Comparison of ENCODE assay signal across 1 cellular context in the genomic region with DNA sequence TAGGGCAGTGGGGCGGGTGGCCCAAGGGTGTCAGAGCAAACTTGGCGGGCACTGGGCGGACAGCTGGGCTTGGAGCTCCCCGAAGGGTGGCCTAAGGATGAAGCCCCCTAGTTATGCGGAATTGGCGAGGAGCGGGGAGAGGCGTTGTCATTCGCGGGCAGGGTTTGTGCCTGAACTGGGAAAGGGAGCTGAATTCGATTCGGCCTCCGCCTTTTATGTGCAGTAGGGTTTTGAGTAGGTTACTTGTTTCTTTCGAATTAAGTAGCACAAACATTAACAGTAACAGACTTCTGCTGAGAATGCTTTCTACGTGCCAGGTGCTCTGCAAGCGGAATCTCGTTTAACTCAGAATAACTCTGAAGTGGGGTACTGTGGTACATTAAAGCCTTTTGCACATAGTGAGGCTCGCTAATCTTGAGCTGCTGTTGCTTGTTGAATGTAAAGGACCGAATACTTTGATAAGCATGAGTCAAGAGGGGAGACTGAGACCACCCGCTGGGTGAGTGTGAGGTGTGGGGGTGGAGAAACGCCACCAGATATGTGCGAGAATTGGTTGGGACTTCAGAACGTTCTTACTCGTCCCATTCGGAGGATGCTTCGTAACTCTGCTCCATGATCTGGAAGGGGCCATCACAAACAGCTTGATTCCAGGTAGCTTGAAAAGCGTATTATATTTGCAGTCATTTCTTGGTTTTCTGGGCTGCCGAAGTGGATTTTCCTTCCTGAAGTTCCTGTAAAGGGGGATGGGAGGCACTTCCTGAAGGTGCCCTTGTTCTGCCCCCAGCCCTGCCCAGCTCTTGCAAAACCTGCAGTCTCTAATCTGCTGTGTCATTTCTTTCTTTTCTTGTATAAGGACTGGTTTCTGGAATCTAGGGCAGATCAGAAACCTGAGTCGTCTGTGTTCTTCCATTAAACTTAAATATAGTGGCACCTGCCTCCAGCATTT.
A peak's percentile ranks its signal among the peaks of the same experiment; 100 is the strongest.
TF ChIP-seq lines count a peak whose summit lies in the region.

No MANE protein-coding gene starts in this region.

TF ChIP-seq in HepG2, 621 proteins besides CTCF, POLR2A, EP300 and RAD21 (continued from another document and continues in another):
- TF ChIP-seq ZNF83 (CRISPR knock-in tag; IDR thresholded peaks at IDR 0.05; ENCODE audit: borderline replicate concordance) (0 out of 2 replicates have a peak, but pooled peaks have one; percentile 14), DRAP1 (CRISPR knock-in tag; IDR thresholded peaks at IDR 0.05) (0 out of 2 replicates have a peak, but pooled peaks have one; percentile 12), SNRNP70 (IDR thresholded peaks at IDR 0.05; ENCODE audit: low read depth, low read length) (no peak), TBP (CRISPR knock-in tag; IDR thresholded peaks at IDR 0.05) (no peak), CCDC6 (CRISPR knock-in tag; IDR thresholded peaks at IDR 0.05) (no peak), PRDM15 (CRISPR knock-in tag; IDR thresholded peaks at IDR 0.05) (no peak), PRDM4 (CRISPR knock-in tag; IDR thresholded peaks at IDR 0.05; ENCODE audit: borderline replicate concordance) (no peak), ZNF253 (CRISPR knock-in tag; IDR thresholded peaks at IDR 0.05; ENCODE audit: borderline replicate concordance) (no peak), ZFP62 (CRISPR knock-in tag; IDR thresholded peaks at IDR 0.05) (no peak), KDM2A (CRISPR knock-in tag; IDR thresholded peaks at IDR 0.05; ENCODE audit: borderline replicate concordance, low read depth) (peak; percentile 19; the same call in 1 of the 2 replicates), MXD1 (CRISPR knock-in tag; IDR thresholded peaks at IDR 0.05) (no peak), GABPA (IDR thresholded peaks at IDR 0.05; ENCODE audit: low read depth, low read length) (no peak), GABPA (CRISPR knock-in tag; IDR thresholded peaks at IDR 0.05; ENCODE audit: low read depth) (peak; percentile 59; the same call in 1 of the 2 replicates), HOXA5 (CRISPR knock-in tag; IDR thresholded peaks at IDR 0.05) (no peak), REL (CRISPR knock-in tag; conservative IDR thresholded peaks at IDR 0.05) (0 out of 2 replicates have a peak, but pooled peaks have one; percentile 32), CBX1 (IDR thresholded peaks at IDR 0.05; ENCODE audit: low read depth) (no peak), E2F5 (CRISPR knock-in tag; conservative IDR thresholded peaks at IDR 0.05) (no peak), ZNF777 (CRISPR knock-in tag; IDR thresholded peaks at IDR 0.05) (no peak), KLF13 (CRISPR knock-in tag; IDR thresholded peaks at IDR 0.05) (no peak), ZNF234 (CRISPR knock-in tag; conservative IDR thresholded peaks at IDR 0.05) (no peak; the same call in 1 of the 2 replicates), ZNF468 (CRISPR knock-in tag; IDR thresholded peaks at IDR 0.05) (no peak), SP140L (CRISPR knock-in tag; IDR thresholded peaks at IDR 0.05; ENCODE audit: borderline replicate concordance) (no peak), TEF (CRISPR knock-in tag; IDR thresholded peaks at IDR 0.05) (no peak), NFIC (IDR thresholded peaks at IDR 0.05; ENCODE audit: low read length) (no peak), RBM22 (optimal IDR thresholded peaks at IDR 0.05; ENCODE audit: low read length) (peak; percentile 90), ZNF432 (CRISPR knock-in tag; IDR thresholded peaks at IDR 0.05; ENCODE audit: borderline replicate concordance) (no peak), ZNF354B (CRISPR knock-in tag; IDR thresholded peaks at IDR 0.05) (no peak), FOXO1 (CRISPR knock-in tag; IDR thresholded peaks at IDR 0.05) (no peak), MIER3 (CRISPR knock-in tag; IDR thresholded peaks at IDR 0.05; ENCODE audit: borderline replicate concordance) (peak; percentile 19; the same call in 1 of the 2 replicates), RFX3 (CRISPR knock-in tag; IDR thresholded peaks at IDR 0.05) (no peak), ZNF205 (CRISPR knock-in tag; IDR thresholded peaks at IDR 0.05) (no peak), ZSCAN30 (CRISPR knock-in tag; IDR thresholded peaks at IDR 0.05) (no peak), WIZ (CRISPR knock-in tag; IDR thresholded peaks at IDR 0.05) (no peak), ZNF124 (CRISPR knock-in tag; IDR thresholded peaks at IDR 0.05) (no peak), PAX8 (CRISPR knock-in tag; IDR thresholded peaks at IDR 0.05; ENCODE audit: borderline replicate concordance) (0 out of 2 replicates have a peak, but pooled peaks have one; percentile 21)
- TF ChIP-seq, protein P1, sequence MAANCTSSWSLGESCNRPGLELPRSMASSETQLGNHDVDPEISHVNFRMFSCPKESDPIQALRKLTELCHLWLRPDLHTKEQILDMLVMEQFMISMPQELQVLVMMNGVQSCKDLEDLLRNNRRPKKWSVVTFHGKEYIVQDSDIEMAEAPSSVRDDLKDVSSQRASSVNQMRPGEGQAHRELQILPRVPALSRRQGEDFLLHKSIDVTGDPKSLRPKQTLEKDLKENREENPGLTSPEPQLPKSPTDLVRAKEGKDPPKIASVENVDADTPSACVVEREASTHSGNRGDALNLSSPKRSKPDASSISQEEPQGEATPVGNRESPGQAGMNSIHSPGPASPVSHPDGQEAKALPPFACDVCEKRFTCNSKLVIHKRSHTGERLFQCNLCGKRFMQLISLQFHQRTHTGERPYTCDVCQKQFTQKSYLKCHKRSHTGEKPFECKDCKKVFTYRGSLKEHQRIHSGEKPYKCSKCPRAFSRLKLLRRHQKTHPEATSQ (CRISPR knock-in tag; IDR thresholded peaks at IDR 0.05; ENCODE audit: borderline replicate concordance): no peak
- TF ChIP-seq, protein P2, sequence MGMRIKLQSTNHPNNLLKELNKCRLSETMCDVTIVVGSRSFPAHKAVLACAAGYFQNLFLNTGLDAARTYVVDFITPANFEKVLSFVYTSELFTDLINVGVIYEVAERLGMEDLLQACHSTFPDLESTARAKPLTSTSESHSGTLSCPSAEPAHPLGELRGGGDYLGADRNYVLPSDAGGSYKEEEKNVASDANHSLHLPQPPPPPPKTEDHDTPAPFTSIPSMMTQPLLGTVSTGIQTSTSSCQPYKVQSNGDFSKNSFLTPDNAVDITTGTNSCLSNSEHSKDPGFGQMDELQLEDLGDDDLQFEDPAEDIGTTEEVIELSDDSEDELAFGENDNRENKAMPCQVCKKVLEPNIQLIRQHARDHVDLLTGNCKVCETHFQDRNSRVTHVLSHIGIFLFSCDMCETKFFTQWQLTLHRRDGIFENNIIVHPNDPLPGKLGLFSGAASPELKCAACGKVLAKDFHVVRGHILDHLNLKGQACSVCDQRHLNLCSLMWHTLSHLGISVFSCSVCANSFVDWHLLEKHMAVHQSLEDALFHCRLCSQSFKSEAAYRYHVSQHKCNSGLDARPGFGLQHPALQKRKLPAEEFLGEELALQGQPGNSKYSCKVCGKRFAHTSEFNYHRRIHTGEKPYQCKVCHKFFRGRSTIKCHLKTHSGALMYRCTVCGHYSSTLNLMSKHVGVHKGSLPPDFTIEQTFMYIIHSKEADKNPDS (CRISPR knock-in tag; IDR thresholded peaks at IDR 0.05): no peak
- TF ChIP-seq, protein P3, sequence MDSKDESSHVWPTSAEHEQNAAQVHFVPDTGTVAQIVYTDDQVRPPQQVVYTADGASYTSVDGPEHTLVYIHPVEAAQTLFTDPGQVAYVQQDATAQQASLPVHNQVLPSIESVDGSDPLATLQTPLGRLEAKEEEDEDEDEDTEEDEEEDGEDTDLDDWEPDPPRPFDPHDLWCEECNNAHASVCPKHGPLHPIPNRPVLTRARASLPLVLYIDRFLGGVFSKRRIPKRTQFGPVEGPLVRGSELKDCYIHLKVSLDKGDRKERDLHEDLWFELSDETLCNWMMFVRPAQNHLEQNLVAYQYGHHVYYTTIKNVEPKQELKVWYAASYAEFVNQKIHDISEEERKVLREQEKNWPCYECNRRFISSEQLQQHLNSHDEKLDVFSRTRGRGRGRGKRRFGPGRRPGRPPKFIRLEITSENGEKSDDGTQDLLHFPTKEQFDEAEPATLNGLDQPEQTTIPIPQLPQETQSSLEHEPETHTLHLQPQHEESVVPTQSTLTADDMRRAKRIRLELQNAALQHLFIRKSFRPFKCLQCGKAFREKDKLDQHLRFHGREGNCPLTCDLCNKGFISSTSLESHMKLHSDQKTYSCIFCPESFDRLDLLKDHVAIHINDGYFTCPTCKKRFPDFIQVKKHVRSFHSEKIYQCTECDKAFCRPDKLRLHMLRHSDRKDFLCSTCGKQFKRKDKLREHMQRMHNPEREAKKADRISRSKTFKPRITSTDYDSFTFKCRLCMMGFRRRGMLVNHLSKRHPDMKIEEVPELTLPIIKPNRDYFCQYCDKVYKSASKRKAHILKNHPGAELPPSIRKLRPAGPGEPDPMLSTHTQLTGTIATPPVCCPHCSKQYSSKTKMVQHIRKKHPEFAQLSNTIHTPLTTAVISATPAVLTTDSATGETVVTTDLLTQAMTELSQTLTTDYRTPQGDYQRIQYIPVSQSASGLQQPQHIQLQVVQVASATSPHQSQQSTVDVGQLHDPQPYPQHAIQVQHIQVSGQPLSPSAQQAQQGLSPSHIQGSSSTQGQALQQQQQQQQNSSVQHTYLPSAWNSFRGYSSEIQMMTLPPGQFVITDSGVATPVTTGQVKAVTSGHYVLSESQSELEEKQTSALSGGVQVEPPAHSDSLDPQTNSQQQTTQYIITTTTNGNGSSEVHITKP (CRISPR knock-in tag; IDR thresholded peaks at IDR 0.05; ENCODE audit: low read depth): peak; percentile 53; the same call in 1 of the 2 replicates
- TF ChIP-seq, protein P4, sequence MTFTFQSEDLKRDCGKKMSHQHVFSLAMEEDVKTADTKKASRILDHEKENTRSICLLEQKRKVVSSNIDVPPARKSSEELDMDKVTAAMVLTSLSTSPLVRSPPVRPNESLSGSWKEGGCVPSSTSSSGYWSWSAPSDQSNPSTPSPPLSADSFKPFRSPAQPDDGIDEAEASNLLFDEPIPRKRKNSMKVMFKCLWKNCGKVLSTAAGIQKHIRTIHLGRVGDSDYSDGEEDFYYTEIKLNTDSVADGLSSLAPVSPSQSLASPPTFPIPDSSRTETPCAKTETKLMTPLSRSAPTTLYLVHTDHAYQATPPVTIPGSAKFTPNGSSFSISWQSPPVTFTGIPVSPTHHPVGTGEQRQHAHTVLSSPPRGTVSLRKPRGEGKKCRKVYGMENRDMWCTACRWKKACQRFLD (CRISPR knock-in tag; IDR thresholded peaks at IDR 0.05; ENCODE audit: borderline replicate concordance): no peak; the same call in 1 of the 2 replicates
- TF ChIP-seq, protein P5, sequence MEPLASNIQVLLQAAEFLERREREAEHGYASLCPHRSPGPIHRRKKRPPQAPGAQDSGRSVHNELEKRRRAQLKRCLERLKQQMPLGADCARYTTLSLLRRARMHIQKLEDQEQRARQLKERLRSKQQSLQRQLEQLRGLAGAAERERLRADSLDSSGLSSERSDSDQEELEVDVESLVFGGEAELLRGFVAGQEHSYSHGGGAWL (CRISPR knock-in tag; IDR thresholded peaks at IDR 0.05): no peak
